Comparison of ENCODE assay signal across 25 cellular contexts in the genomic region with DNA sequence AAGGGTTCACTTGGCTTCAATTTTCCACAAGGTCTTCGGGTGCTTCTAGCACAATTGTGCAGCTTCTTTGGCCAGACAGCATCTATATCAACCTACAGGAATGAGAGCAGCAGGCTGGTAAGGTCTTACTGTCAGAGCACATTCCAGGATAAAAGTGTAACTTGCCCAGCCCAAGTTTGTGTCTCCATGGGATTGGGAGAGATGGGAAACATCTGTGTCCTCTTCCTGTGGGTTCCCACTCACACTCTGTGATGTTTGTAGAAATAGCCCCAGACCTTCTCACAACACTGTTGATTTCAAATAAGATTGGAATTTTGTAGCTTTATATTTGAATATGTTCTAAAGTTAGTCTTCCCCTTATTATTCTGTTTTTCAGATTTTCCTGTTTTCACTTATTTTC.
DNase-seq lines count a peak whose midpoint lies in the region; ATAC-seq, FAIRE-seq and TF ChIP-seq lines count a peak whose summit lies in the region.
"Had no signal": no experiment of that assay in that cellular context is flagged by ENCODE, and none has a peak within 500 bp of the region (broad histone marks: within the 10 kb centered on the region; RNA-seq: fewer than 3 reads in every experiment).

No MANE protein-coding gene starts in this region.

- H3K18ac ChIP-seq in mesenchymal stem cell (ENCODE audit: low read depth in 1 of 2, low read length in 2 of 2) = peak overlapping the region in 1 of 2 experiments; percentile 1
- no peak overlapping the region for H3K18ac ChIP-seq in neuronal stem cell (ENCODE audit: low read length)

- H3K79me1 ChIP-seq in mesenchymal stem cell (replicated peaks; ENCODE audit: low read length, poor library complexity, severe bottlenecking) (no peaks in the 10 kb centered on the region), neuronal stem cell (ENCODE audit: low read depth, low read length) (no peaks in the 10 kb centered on the region)

- no peak for FAIRE-seq in astrocyte (lab: Jason Lieb, UNC)
- FAIRE-seq: A204.1 had no signal

- peak overlapping the region; percentile 10 for H3K27ac Mint-ChIP-seq in astrocyte (ENCODE audit: unreplicated experiment)
- H3K27ac Mint-ChIP-seq: CD4-positive, alpha-beta memory T cell had no signal

- DNase-seq in HCEC 1CT (peak; percentile 36), astrocyte (ENCODE audit: low read depth) (no peak), fibroblast of mammary gland (ENCODE audit: low read depth) (peak; percentile 16), mesenchymal stem cell (peak; percentile 11), HK-2 (ENCODE audit: unreplicated experiment) (no peak), Kasumi-1 (lab: John Stamatoyannopoulos, UW) (no peak), neuronal stem cell (ENCODE audit: low spot score) (no peak)
- DNase-seq: C1 segment of cervical spinal cord; CD4-positive, alpha-beta memory T cell; COR-L47; GOT3; KG1; NCI-H1092; NCI-H1417 treated with DMSO at 0.1 percent for 48 hours; NCI-H1694 treated with DMSO at 0.1 percent for 48 hours; NCI-H2081; NCI-H2227 treated with DMSO at 0.1 percent for 48 hours; NCI-H526 treated with DMSO at 0.1 percent for 48 hours; PC-9; RPMI8226; SHP77 had no signal

- TF ChIP-seq CTCF in astrocyte (IDR thresholded peaks at IDR 0.05; ENCODE audit: insufficient read depth, low read depth, low read length) (no peak), fibroblast of mammary gland (conservative IDR thresholded peaks at IDR 0.05; ENCODE audit: control insufficient read depth, insufficient read depth, low read depth, low read length) (no peak)

- no peaks in the 10 kb centered on the region for H3K27me3 Mint-ChIP-seq in astrocyte (ENCODE audit: low read depth, unreplicated experiment)

- H2BK120ac ChIP-seq in mesenchymal stem cell (ENCODE audit: low read depth, low read length) = no peak overlapping the region
- H2BK120ac ChIP-seq in neuronal stem cell (ENCODE audit: low read depth, low read length) = no peak overlapping the region

- H4K8ac ChIP-seq in mesenchymal stem cell (ENCODE audit: low read length) (no peak overlapping the region), neuronal stem cell (ENCODE audit: low read depth, low read length) (no peak overlapping the region)

- H2BK15ac ChIP-seq in mesenchymal stem cell (ENCODE audit: low read depth, poor library complexity, severe bottlenecking) (no peak overlapping the region), neuronal stem cell (ENCODE audit: low read length) (no peak overlapping the region)

- H3K4me3 ChIP-seq in astrocyte (ENCODE audit: insufficient read depth, low read depth, low read length) (no peak overlapping the region), fibroblast of mammary gland (ENCODE audit: control insufficient read depth, low read depth, low read length) (no peak overlapping the region), mesenchymal stem cell (ENCODE audit: insufficient read depth in 1 of 2, low read depth in 1 of 2, low read length in 2 of 2) (no peak overlapping the region), neuronal stem cell (ENCODE audit: low read length in 2 of 2) (no peak overlapping the region)
- H3K4me3 ChIP-seq: PC-9, SK-N-MC had no signal

- peaks cover 3% of the 10 kb centered on the region for H3K36me3 Mint-ChIP-seq in astrocyte (ENCODE audit: low read depth, unreplicated experiment)
- H3K36me3 Mint-ChIP-seq: CD4-positive, alpha-beta memory T cell had no signal

- no peaks in the 10 kb centered on the region for H3K27me3 ChIP-seq in astrocyte (ENCODE audit: insufficient read depth, low read length)
- no peaks in the 10 kb centered on the region for H3K27me3 ChIP-seq in mesenchymal stem cell (ENCODE audit: control insufficient read depth in 1 of 2, insufficient read depth in 1 of 2, low read length in 2 of 2)
- H3K27me3 ChIP-seq in neuronal stem cell (ENCODE audit: control insufficient read depth in 3 of 3, insufficient read depth in 3 of 3, low read depth in 1 of 3, low read length in 3 of 3) = no peaks in the 10 kb centered on the region

- H3K9ac ChIP-seq in astrocyte (ENCODE audit: low read length) (no peak overlapping the region), mesenchymal stem cell (ENCODE audit: low read length) (no peak overlapping the region), neuronal stem cell (ENCODE audit: low read depth, low read length, poor library complexity) (no peak overlapping the region)

- H3K36me3 ChIP-seq in astrocyte (ENCODE audit: insufficient read depth, low read length) (no peaks in the 10 kb centered on the region), mesenchymal stem cell (ENCODE audit: control insufficient read depth in 1 of 2, insufficient read depth in 2 of 2, low read depth in 1 of 2, low read length in 2 of 2) (no peaks in the 10 kb centered on the region), neuronal stem cell (replicated peaks in 1 of 2; ENCODE audit: control insufficient read depth in 2 of 2, insufficient read depth in 2 of 2, low read length in 2 of 2) (no peaks in the 10 kb centered on the region)

- peaks cover 3% of the 10 kb centered on the region for H3K9me3 Mint-ChIP-seq in astrocyte (ENCODE audit: unreplicated experiment)

- H3K4me1 ChIP-seq in astrocyte (ENCODE audit: insufficient read depth, low read length) (no peaks in the 10 kb centered on the region), mesenchymal stem cell (ENCODE audit: control insufficient read depth, insufficient read depth, low read depth, low read length) (no peaks in the 10 kb centered on the region), neuronal stem cell (ENCODE audit: control insufficient read depth in 2 of 2, insufficient read depth in 1 of 2, low read depth in 1 of 2, low read length in 2 of 2) (no peaks in the 10 kb centered on the region)

- H3K4me3 Mint-ChIP-seq in astrocyte (ENCODE audit: unreplicated experiment) = no peak overlapping the region
- H3K4me3 Mint-ChIP-seq: CD4-positive, alpha-beta memory T cell had no signal

- no peaks in the 10 kb centered on the region for H3K79me2 ChIP-seq in astrocyte (ENCODE audit: insufficient read depth, low read length)

- H2AFZ ChIP-seq in astrocyte (ENCODE audit: low read depth, low read length) (no peak overlapping the region), mesenchymal stem cell (ENCODE audit: low read depth, low read length) (no peak overlapping the region), neuronal stem cell (ENCODE audit: low read length) (no peak overlapping the region)
- H2AFZ ChIP-seq: PC-9 had no signal

- H2AK5ac ChIP-seq in mesenchymal stem cell (ENCODE audit: low read length, severe bottlenecking) (no peak overlapping the region), neuronal stem cell (ENCODE audit: low read depth, low read length) (no peak overlapping the region)

- H3K23ac ChIP-seq in mesenchymal stem cell (ENCODE audit: low read length in 2 of 2) (no peak overlapping the region), neuronal stem cell (ENCODE audit: low read depth, low read length, poor library complexity) (no peak overlapping the region)

- peak overlapping the region in 1 of 2 experiments; percentile 54 for H2BK12ac ChIP-seq in mesenchymal stem cell (ENCODE audit: low read length in 2 of 2)
- H2BK12ac ChIP-seq in neuronal stem cell (ENCODE audit: low read length) = no peak overlapping the region

- H2BK5ac ChIP-seq in mesenchymal stem cell (ENCODE audit: low read depth, low read length, poor library complexity, severe bottlenecking) (no peak overlapping the region), neuronal stem cell (ENCODE audit: low read length) (no peak overlapping the region)

- WGBS in mesenchymal stem cell = 75% methylated on average over 1 of the region's 1 CpG
- WGBS in neuronal stem cell (ENCODE audit: extremely low coverage in 2 of 2, insufficient read length in 2 of 2, insufficient replicate concordance in 1 of 2), 2 donors = no CpG with 5 or more reads among the region's 1 CpG

- H3K4ac ChIP-seq in mesenchymal stem cell (ENCODE audit: low read depth in 1 of 2, low read length in 2 of 2) = peak overlapping the region in 1 of 2 experiments; percentile 28
- no peak overlapping the region for H3K4ac ChIP-seq in neuronal stem cell (ENCODE audit: low read length)

- peaks cover 19% of the 10 kb centered on the region for H3K4me1 Mint-ChIP-seq in astrocyte (ENCODE audit: low read depth, unreplicated experiment)
- H3K4me1 Mint-ChIP-seq: CD4-positive, alpha-beta memory T cell had no signal

- H3K4me2 ChIP-seq in astrocyte (ENCODE audit: low read length) (no peak overlapping the region), mesenchymal stem cell (ENCODE audit: low read length, poor library complexity, severe bottlenecking) (no peak overlapping the region), neuronal stem cell (ENCODE audit: insufficient read depth, low read length, poor library complexity, severe bottlenecking) (no peak overlapping the region)
- H3K4me2 ChIP-seq: PC-9 had no signal

- H4K91ac ChIP-seq in mesenchymal stem cell (ENCODE audit: low read length) = no peak overlapping the region
- no peak overlapping the region for H4K91ac ChIP-seq in neuronal stem cell (ENCODE audit: low read depth, low read length, poor library complexity)

- H3K14ac ChIP-seq in mesenchymal stem cell (ENCODE audit: low read length in 2 of 2) (no peak overlapping the region), neuronal stem cell (ENCODE audit: low read length) (no peak overlapping the region)

- no peaks in the 10 kb centered on the region for H4K20me1 ChIP-seq in astrocyte (ENCODE audit: insufficient read depth, low read length)

- no peak for ATAC-seq in HG03095 (IDR thresholded peaks at IDR 0.05; ENCODE audit: unreplicated experiment)
- ATAC-seq: HCT116 had no signal

- H3K27ac ChIP-seq in astrocyte (ENCODE audit: low read depth, low read length) = no peak overlapping the region
- no peak overlapping the region for H3K27ac ChIP-seq in mesenchymal stem cell (ENCODE audit: low read length, poor library complexity, severe bottlenecking)
- no peak overlapping the region for H3K27ac ChIP-seq in neuronal stem cell (replicated peaks; ENCODE audit: low read length)
- H3K27ac ChIP-seq: PC-9, SK-N-MC had no signal

- H3K9me3 ChIP-seq in astrocyte (ENCODE audit: insufficient read depth, low read depth, low read length) = peaks cover 2% of the 10 kb centered on the region
- no peaks in the 10 kb centered on the region for H3K9me3 ChIP-seq in mesenchymal stem cell (ENCODE audit: control insufficient read depth, low read length)
- H3K9me3 ChIP-seq in neuronal stem cell (replicated peaks in 1 of 2; ENCODE audit: control insufficient read depth in 2 of 2, insufficient read depth in 1 of 2, low read depth in 1 of 2, low read length in 2 of 2) = no peaks in the 10 kb centered on the region

Comparison
In these comparisons a context has a peak if more than half of its experiments do, and no peak if none do; other contexts are left out.
1. DNase-seq: peak in HCEC 1CT (single experiment), fibroblast of mammary gland (single experiment) and mesenchymal stem cell (single experiment); none in astrocyte (single experiment), HK-2 (single experiment), Kasumi-1 (0 of 2) and neuronal stem cell (single experiment).